Comparison of ENCODE assay signal across 8 cellular contexts in genomic region chr6:116280161-116280959, GRCh38. TPM values are rescaled to one million over a fixed set of nuclear protein-coding genes. Genes with fewer than 3 reads are reported as not detected.
A peak's percentile ranks its signal among the peaks of the same experiment; 100 is the strongest.
DNase-seq lines count a peak whose midpoint lies in the region; ATAC-seq and TF ChIP-seq lines count a peak whose summit lies in the region.

No MANE protein-coding gene starts in this region.

- peak overlapping the region; percentile 65 for H3K9ac ChIP-seq in fibroblast of lung (ENCODE audit: insufficient read depth, low read length)

- H3K27me3 ChIP-seq in heart right ventricle (no peaks in the 10 kb centered on the region), fibroblast of lung (ENCODE audit: control insufficient read depth, insufficient read depth, low read length) (no peaks in the 10 kb centered on the region)

- peaks cover 39% of the 10 kb centered on the region for H3K79me2 ChIP-seq in fibroblast of lung (ENCODE audit: control insufficient read depth, insufficient read depth, low read length)

- intact Hi-C loops in heart right ventricle (cut with DNase I) (loop anchor here in 6 of 10 donors (5.0 to 10.0 kb wide), 4 partner anchors 164 to 292 kb away; partner anchors contain the start of gene RWDD1 (in 1 of the 6)), left ventricle myocardium superior (cut with micrococcal nuclease) (loop anchor here (10.0 kb wide), 1 partner anchor 254 kb away; no protein-coding TSS in a partner anchor)

- peak overlapping the region; percentile 99 for H3K4me3 Mint-ChIP-seq in T-helper 17 cell

- peaks cover 0 to 31% (median 0%) of the 10 kb centered on the region in 9 donors for H3K36me3 ChIP-seq in heart right ventricle
- H3K36me3 ChIP-seq in fibroblast of lung (ENCODE audit: control insufficient read depth, insufficient read depth, low read length), result peaks cover 2% of the 10 kb centered on the region

- TF ChIP-seq CTCF in heart right ventricle (IDR thresholded peaks at IDR 0.05) (no peak), fibroblast of lung (conservative IDR thresholded peaks at IDR 0.05 in 1 of 2, IDR thresholded peaks at IDR 0.05 in 1 of 2; ENCODE audit: low read depth in 1 of 2, low read length in 2 of 2) (no peak), GM13977 (IDR thresholded peaks at IDR 0.05; ENCODE audit: extremely low read depth, insufficient read depth, missing control alignments) (no peak)

- H3K4me2 ChIP-seq in fibroblast of lung (ENCODE audit: extremely low read depth, insufficient read depth, low read length), result peak overlapping the region; percentile 95

- 14 to 17% methylated on average over 8 of the region's 8 CpGs for WGBS in heart right ventricle, 2 donors

- peak overlapping the region; percentile 89 to 100 (median 98) for H3K27ac ChIP-seq in heart right ventricle
- peak overlapping the region; percentile 98 for H3K27ac ChIP-seq in fibroblast of lung (ENCODE audit: insufficient read depth, low read length)

- H3K9me3 ChIP-seq in heart right ventricle, result no peaks in the 10 kb centered on the region
- H3K9me3 ChIP-seq in T-helper 17 cell (ENCODE audit: control insufficient read depth, low read length, poor library complexity, severe bottlenecking), result no peaks in the 10 kb centered on the region
- no peaks in the 10 kb centered on the region for H3K9me3 ChIP-seq in fibroblast of lung (ENCODE audit: control insufficient read depth, insufficient read depth, low read depth, low read length)

- H3K27ac Mint-ChIP-seq in T-helper 17 cell, result peak overlapping the region; percentile 98

- no peaks in the 10 kb centered on the region for H4K20me1 ChIP-seq in fibroblast of lung (ENCODE audit: control insufficient read depth, extremely low read depth, insufficient read depth, low read length)

- peaks cover 17% of the 10 kb centered on the region for H3K36me3 Mint-ChIP-seq in T-helper 17 cell (ENCODE audit: low read depth)

- no peaks in the 10 kb centered on the region for H3K27me3 Mint-ChIP-seq in T-helper 17 cell

- ATAC-seq in heart right ventricle (no peak), left ventricle myocardium superior (no peak), T-helper 17 cell (no peak), GM21576 (IDR thresholded peaks at IDR 0.05; ENCODE audit: unreplicated experiment) (no peak)

- peaks cover 3 to 62% (median 48%) of the 10 kb centered on the region in 9 donors for H3K4me1 ChIP-seq in heart right ventricle
- peaks cover 6% of the 10 kb centered on the region for H3K4me1 ChIP-seq in fibroblast of lung (ENCODE audit: control insufficient read depth, extremely low read depth, insufficient read depth, low read length)

- peak overlapping the region; percentile 96 for H2AFZ ChIP-seq in fibroblast of lung (ENCODE audit: low read length)

- in situ Hi-C loops in GM13977 (cut with MboI; ENCODE audit: low pct_unique_long_range_greater_than_20kb, low sequenced_read_pairs, unreplicated experiment), result loop anchor here (10.0 kb wide), 1 partner anchor 254 kb away; no protein-coding TSS in a partner anchor

- H3K4me1 Mint-ChIP-seq in T-helper 17 cell, result peaks cover 38% of the 10 kb centered on the region

- H3K4me3 ChIP-seq in heart right ventricle (peak overlapping the region; percentile 26 to 99 (median 90)), fibroblast of lung (replicated peaks in 1 of 4; ENCODE audit: control extremely low read depth in 1 of 4, insufficient read depth in 1 of 4, low read depth in 3 of 4, low read length in 4 of 4) (peak overlapping the region; percentile 93 to 97 (median 95))

- DNase-seq in heart right ventricle (no peak), left ventricle myocardium superior (no peak), T-helper 17 cell (no peak), fibroblast of lung (ENCODE audit: low read depth in 2 of 2) (peak in 1 of 2 donors; percentile 19), pons (ENCODE audit: low spot score) (peak; percentile 37), GM13977 (ENCODE audit: low spot score) (no peak), hepatic stellate cell (ENCODE audit: low spot score) (no peak)

RNA-seq across cellular contexts. Expression of gene TSPYL1, which starts 0.6 kb away (rescaled TPM):
- total RNA-seq in heart right ventricle, result 100 to 1,000 TPM in 7 of 10 donors, 10 to 100 TPM in 3; 76.6 to 143 (median 114) TPM
- 10 to 100 TPM; 14.0 to 27.1 TPM for polyA plus RNA-seq in heart right ventricle
- total RNA-seq in left ventricle myocardium superior, result 96.8 TPM
- 100 to 1,000 TPM; 199 to 216 TPM for total RNA-seq in T-helper 17 cell
- total RNA-seq in fibroblast of lung, result 83.0 and 93.0 TPM in 2 replicates
- polyA plus RNA-seq in fibroblast of lung, result 73.6 and 82.0 TPM in 2 replicates
- 61.7 and 66.1 TPM in 2 replicates for polyA plus RNA-seq in fibroblast of lung (2012)
- 64.2 and 82.9 TPM in 2 replicates for polyA minus RNA-seq in fibroblast of lung (ENCODE audit: low replicate concordance)

RNA-seq across cellular contexts. Expression of gene TSPYL4, which starts 26.5 kb away (rescaled TPM):
- total RNA-seq in heart right ventricle (10 to 100 TPM; 24.4 to 38.9 (median 28.9) TPM), left ventricle myocardium superior (29.4 TPM), T-helper 17 cell (10 to 100 TPM; 45.8 to 56.5 TPM), fibroblast of lung (3.9 and 5.3 TPM in 2 replicates)
- polyA plus RNA-seq in heart right ventricle (10 to 100 TPM in 1 of 2 donors, 1 to 10 TPM in 1; 8.5 to 23.8 TPM), fibroblast of lung (21.6 and 25.0 TPM in 2 replicates)
- 14.6 and 17.2 TPM in 2 replicates for polyA plus RNA-seq in fibroblast of lung (2012)
- polyA minus RNA-seq in fibroblast of lung (ENCODE audit: low replicate concordance), result 27.7 and 28.2 TPM in 2 replicates
